Comparison of ENCODE assay signal across 2 cellular contexts in genomic region chr6:96917098-96917497, GRCh38.
TF ChIP-seq lines count a peak whose summit lies in the region.

No MANE protein-coding gene starts in this region.

TF ChIP-seq in GM12891, 5 proteins besides CTCF, POLR2A, EP300 and RAD21 (continued from another document):
- TF ChIP-seq SPI1 (IDR thresholded peaks at IDR 0.05; ENCODE audit: low read depth, low read length): peak; percentile 88

TF ChIP-seq in GM12878, 131 proteins besides CTCF, POLR2A, EP300 and RAD21 (continued from another document):
- TF ChIP-seq CBX3 (IDR thresholded peaks at IDR 0.05; ENCODE audit: borderline replicate concordance, low read depth) (no peak), CBFB (IDR thresholded peaks at IDR 0.05; ENCODE audit: low read depth) (no peak), PRDM15 (CRISPR knock-in tag; IDR thresholded peaks at IDR 0.05) (no peak), TARDBP (IDR thresholded peaks at IDR 0.05; ENCODE audit: borderline replicate concordance) (no peak), HDAC2 (IDR thresholded peaks at IDR 0.05) (no peak), SPI1 (IDR thresholded peaks at IDR 0.05; ENCODE audit: borderline replicate concordance, insufficient read depth, low read depth, low read length) (peak; percentile 85), DPF2 (IDR thresholded peaks at IDR 0.05) (no peak), IKZF2 (IDR thresholded peaks at IDR 0.05) (0 out of 4 replicates have a peak, but pooled peaks of 1 of the 2 experiments have one; percentile 19), SMAD5 (IDR thresholded peaks at IDR 0.05; ENCODE audit: low read depth) (no peak), JUNB (IDR thresholded peaks at IDR 0.05) (no peak), RUNX3 (IDR thresholded peaks at IDR 0.05; ENCODE audit: low read length) (no peak), ATF2 (IDR thresholded peaks at IDR 0.05; ENCODE audit: low read length) (no peak), POU2F2 (IDR thresholded peaks at IDR 0.05; ENCODE audit: borderline replicate concordance, low read depth, low read length) (no peak)
